ENCODE assay signal across 12 cellular contexts in genomic region chr1:168623003-168623828, GRCh38. TPM values are rescaled to one million over a fixed set of nuclear protein-coding genes. Genes with fewer than 3 reads are reported as not detected.
DNase-seq lines count a peak whose midpoint lies in the region; ATAC-seq, FAIRE-seq and TF ChIP-seq lines count a peak whose summit lies in the region.
"Had no signal": no experiment of that assay in that cellular context is flagged by ENCODE, and none has a peak within 500 bp of the region (broad histone marks: within the 10 kb centered on the region; RNA-seq: fewer than 3 reads in every experiment).

No MANE protein-coding gene starts in this region.

- H3K4me1 ChIP-seq in K562 (replicated peaks in 1 of 2; ENCODE audit: control insufficient read depth in 2 of 2, insufficient read depth in 2 of 2, low read length in 2 of 2) (no peaks in the 10 kb centered on the region), mesenchymal stem cell (ENCODE audit: control insufficient read depth, insufficient read depth, low read depth, low read length) (no peaks in the 10 kb centered on the region)
- H3K4me1 ChIP-seq: parathyroid adenoma had no signal

- H2AFZ ChIP-seq in K562 (ENCODE audit: low read depth, low read length) (peak overlapping the region; percentile 44; the same call in 1 of the 2 replicates), mesenchymal stem cell (ENCODE audit: low read depth, low read length) (no peak overlapping the region)
- H2AFZ ChIP-seq: parathyroid adenoma had no signal

- H2AK5ac ChIP-seq in mesenchymal stem cell (ENCODE audit: low read length, severe bottlenecking) = no peak overlapping the region

- POLR2A ChIA-PET in K562 (lab: Yijun Ruan, JAX) = interaction anchor here (0.5 to 0.6 kb wide), 2 partner anchors 16 to 1110 kb away, joined by 3 to 4 read pairs; no protein-coding TSS in a partner anchor

- no TSS peak for BruUV-seq in K562 (replicated peaks; lab: Mats Ljungman, UMichigan)

- no peaks in the 10 kb centered on the region for H3K9me3 ChIP-seq in K562 (replicated peaks; ENCODE audit: control insufficient read depth, insufficient read depth, low read depth, low read length)
- no peaks in the 10 kb centered on the region for H3K9me3 ChIP-seq in mesenchymal stem cell (ENCODE audit: control insufficient read depth, low read length)

- H4K8ac ChIP-seq in mesenchymal stem cell (ENCODE audit: low read length) = no peak overlapping the region

- H3K18ac ChIP-seq in mesenchymal stem cell (ENCODE audit: low read depth in 1 of 2, low read length in 2 of 2) = no peak overlapping the region

- H4K91ac ChIP-seq in mesenchymal stem cell (ENCODE audit: low read length) = no peak overlapping the region

- H3K4me2 ChIP-seq in K562 (ENCODE audit: insufficient read depth, low read length) (no peak overlapping the region), mesenchymal stem cell (ENCODE audit: low read length, poor library complexity, severe bottlenecking) (no peak overlapping the region)

- no peak overlapping the region for H3K4ac ChIP-seq in mesenchymal stem cell (ENCODE audit: low read depth in 1 of 2, low read length in 2 of 2)

- no peak overlapping the region for H2BK5ac ChIP-seq in mesenchymal stem cell (ENCODE audit: low read depth, low read length, poor library complexity, severe bottlenecking)

- no peak overlapping the region for H3K14ac ChIP-seq in mesenchymal stem cell (ENCODE audit: low read length in 2 of 2)

- whole genome bisulfite sequencing in K562 (ENCODE audit: insufficient coverage, low coverage, missing lambda C conversion rate) = 3% methylated on average over 8 of the region's 8 CpGs
- WGBS in mesenchymal stem cell = 69% methylated on average over 7 of the region's 8 CpGs

- H3K9ac ChIP-seq in K562 (ENCODE audit: insufficient read depth in 1 of 2, low read depth in 2 of 2, low read length in 2 of 2) (no peak overlapping the region), mesenchymal stem cell (ENCODE audit: low read length) (no peak overlapping the region)
- H3K9ac ChIP-seq: parathyroid adenoma had no signal

- peaks cover 0 to 7% of the 10 kb centered on the region in 2 experiments; a peak in 1 of 5 replicates for H3K27me3 ChIP-seq in K562 (ENCODE audit: control insufficient read depth in 2 of 2, insufficient read depth in 2 of 2, low read length in 2 of 2)
- H3K27me3 ChIP-seq in mesenchymal stem cell (ENCODE audit: control insufficient read depth in 1 of 2, insufficient read depth in 1 of 2, low read length in 2 of 2) = peaks cover 0 to 6% of the 10 kb centered on the region in 2 experiments

- H2BK120ac ChIP-seq in mesenchymal stem cell (ENCODE audit: low read depth, low read length) = no peak overlapping the region

- H3K79me1 ChIP-seq in mesenchymal stem cell (replicated peaks; ENCODE audit: low read length, poor library complexity, severe bottlenecking) = no peaks in the 10 kb centered on the region

- intact Hi-C loops in K562 (cut with micrococcal nuclease) = no loop called here

- H3K36me3 ChIP-seq in K562 (ENCODE audit: control insufficient read depth, insufficient read depth, low read length) = no peaks in the 10 kb centered on the region
- no peaks in the 10 kb centered on the region for H3K36me3 ChIP-seq in mesenchymal stem cell (ENCODE audit: control insufficient read depth in 1 of 2, insufficient read depth in 2 of 2, low read depth in 1 of 2, low read length in 2 of 2)

- ATAC-seq in K562 = peak; percentile 86
- ATAC-seq: activated T-cell treated with anti-CD3 and anti-CD28 coated beads, Interleukin-2, amount 50 U/mL, for 4 hours had no signal

- H3K23ac ChIP-seq in mesenchymal stem cell (ENCODE audit: low read length in 2 of 2) = no peak overlapping the region

- FAIRE-seq in K562 (lab: Jason Lieb, UNC) = peak; percentile 64
- FAIRE-seq: D721Med had no signal

- peak overlapping the region in 1 of 2 experiments; percentile 38 for H2BK12ac ChIP-seq in mesenchymal stem cell (ENCODE audit: low read length in 2 of 2)

- TF ChIP-seq RAD21 in K562 (CRISPR knock-in tag; conservative IDR thresholded peaks at IDR 0.05 in 1 of 2, IDR thresholded peaks at IDR 0.05 in 1 of 2) = peak in 1 of 2 experiments; percentile 23; a peak in 1 of 4 replicates

- TF ChIP-seq POLR2A in NB4 (IDR thresholded peaks at IDR 0.05; ENCODE audit: extremely low read depth, insufficient read length) (no peak), K562 (conservative IDR thresholded peaks at IDR 0.05) (no peak)

- in situ Hi-C loops in K562 (cut with MboI) = loop anchor here (25.0 kb wide), 1 partner anchor 739 kb away; the partner anchor contains the start of genes BLZF1 and NME7

- H4K20me1 ChIP-seq in K562 (replicated peaks; ENCODE audit: control insufficient read depth, insufficient read depth, low read length) = no peaks in the 10 kb centered on the region

- TF ChIP-seq EP300 in K562 (IDR thresholded peaks at IDR 0.05; ENCODE audit: low read length) = no peak

- no peak overlapping the region for H3K4me3 ChIP-seq in NB4 (ENCODE audit: low read depth, low read length)
- H3K4me3 ChIP-seq in K562 = no peak overlapping the region
- H3K4me3 ChIP-seq in mesenchymal stem cell (ENCODE audit: insufficient read depth in 1 of 2, low read depth in 1 of 2, low read length in 2 of 2) = no peak overlapping the region

- no peaks in the 10 kb centered on the region for H3K79me2 ChIP-seq in K562 (ENCODE audit: control insufficient read depth, insufficient read depth, low read length)
- H3K79me2 ChIP-seq: parathyroid adenoma had no signal

- DNase-seq in COLO829 (ENCODE audit: low spot score) (peak; percentile 7), NB4 (ENCODE audit: low read depth) (peak; percentile 67), K562 (ENCODE audit: extremely low read depth in 1 of 4, low spot score in 3 of 4) (peak in 2 of 4 experiments; percentile 22 to 58), mesenchymal stem cell (peak; percentile 92), dermis blood vessel endothelial cell (no peak), DMS153 (lab: John Stamatoyannopoulos, UW) (no peak), SKM-1 (lab: John Stamatoyannopoulos, UW; ENCODE audit: unreplicated experiment) (no peak)
- DNase-seq in activated CD8-positive, alpha-beta memory T cell treated with anti-CD3 and anti-CD28 coated beads for 24 hours = no peak
- DNase-seq: activated T-cell treated with anti-CD3 and anti-CD28 coated beads, Interleukin-2, amount 50 U/mL, for 4 hours; erythroblast had no signal

- CTCF ChIA-PET in K562 (lab: Yijun Ruan, JAX; ENCODE audit: low intra/inter-chr PET ratio) = no interaction called here

- H2BK15ac ChIP-seq in mesenchymal stem cell (ENCODE audit: low read depth, poor library complexity, severe bottlenecking) = no peak overlapping the region

- TF ChIP-seq CTCF in NB4 (IDR thresholded peaks at IDR 0.05; ENCODE audit: low read depth, low read length) (no peak), K562 (IDR thresholded peaks at IDR 0.05 in 2 of 3, conservative IDR thresholded peaks at IDR 0.05 in 1 of 3; ENCODE audit: insufficient read depth in 2 of 3, low read depth in 1 of 3, low read length in 3 of 3) (0 out of 6 replicates have a peak, but pooled peaks of 1 of the 3 experiments have one; percentile 18)

- H3K9me1 ChIP-seq in K562 (ENCODE audit: control insufficient read depth, insufficient read depth, low read length) = no peaks in the 10 kb centered on the region

- H3K27ac ChIP-seq in K562 (ENCODE audit: extremely low read depth, low read depth, low read length) = no peak overlapping the region
- peak overlapping the region; percentile 25 for H3K27ac ChIP-seq in mesenchymal stem cell (ENCODE audit: low read length, poor library complexity, severe bottlenecking)
- H3K27ac ChIP-seq: parathyroid adenoma had no signal

TF ChIP-seq in K562, 482 proteins besides CTCF, POLR2A, EP300 and RAD21 (continues in another document):
- TF ChIP-seq SREBF1 (IDR thresholded peaks at IDR 0.05; ENCODE audit: borderline replicate concordance, low read depth, low read length) = no peak
- TF ChIP-seq FOSL1 (tag; conservative IDR thresholded peaks at IDR 0.05) = peak; percentile 89
- peak; percentile 42; the same call in 1 of the 2 replicates for TF ChIP-seq JUN (IDR thresholded peaks at IDR 0.05; ENCODE audit: borderline replicate concordance, low read depth, low read length)
- TF ChIP-seq JUN (CRISPR knock-in tag; IDR thresholded peaks at IDR 0.05; ENCODE audit: borderline replicate concordance) = no peak
- TF ChIP-seq ZNF316 (IDR thresholded peaks at IDR 0.05) = peak; percentile 64; the same call in 1 of the 2 replicates
- peak; percentile 67 for TF ChIP-seq ESRRA (IDR thresholded peaks at IDR 0.05; ENCODE audit: borderline replicate concordance, low read depth)
- TF ChIP-seq ATF3 (IDR thresholded peaks at IDR 0.05) = peak; percentile 89
- no peak for TF ChIP-seq ATF3 (CRISPR knock-in tag; conservative IDR thresholded peaks at IDR 0.05)
- peak; percentile 30; the same call in 1 of the 2 replicates for TF ChIP-seq SMARCE1 (IDR thresholded peaks at IDR 0.05)

RNA-seq across cellular contexts. Expression of gene XCL1, which starts 46.8 kb away (rescaled TPM):
- total RNA-seq in K562 (2011; cell fraction: chromatin; rRNA removed; ENCODE audit: low replicate concordance) = not detected in 2 replicates
- total RNA-seq in K562 (2011; cell fraction: nucleolus; rRNA removed) = not detected in 2 replicates
- total RNA-seq in K562 (2011; cell fraction: nucleoplasm; rRNA removed) = 0.29 TPM in 1 of 2 replicates, not detected in the other
- total RNA-seq in K562 (2014; rRNA removed) (not detected in 2 replicates), K562 (2014; rRNA removed; fragmentation: Illumina TruSeq; extraction: Trizol) (not detected in 2 replicates), K562 (2015; rRNA removed; fragmentation: Illumina TruSeq; extraction: Trizol) (not detected in 2 replicates), K562 (2021) (not detected in 2 replicates), dermis blood vessel endothelial cell (not detected in 2 replicates)
- polyA plus RNA-seq in K562 (2011; rRNA removed) (not detected in 2 replicates), K562 (2014; fragmentation: Illumina TruSeq; extraction: Trizol) (0.09 TPM in 1 of 2 replicates, not detected in the other), K562 (2014; fragmentation: Nextera tagmentation; extraction: Ambion mirVana) (under 1 TPM; 0.06 TPM), K562 (2014; rRNA removed) (not detected in 2 replicates)
- polyA plus RNA-seq in K562 (2011; cell fraction: cytosol; rRNA removed) = not detected in 2 replicates
- 1.7 TPM in 1 of 2 replicates, not detected in the other for polyA plus RNA-seq in K562 (2011; cell fraction: nucleus; rRNA removed)
- 0.14 TPM in 1 of 2 replicates, not detected in the other for polyA plus RNA-seq in K562 (2012)
- polyA minus RNA-seq in K562 (2011; rRNA and poly(A)+ RNA removed) = 0.18 TPM in 1 of 2 replicates, not detected in the other
- not detected in 2 replicates for polyA minus RNA-seq in K562 (2011; cell fraction: cytosol; rRNA and poly(A)+ RNA removed)
- polyA minus RNA-seq in K562 (2011; cell fraction: nucleus; rRNA and poly(A)+ RNA removed) = not detected in 2 replicates
- not detected for polyA plus RNA-seq in mesenchymal stem cell (2013, experiment 1 of 2)
- not detected for polyA plus RNA-seq in mesenchymal stem cell (2013, experiment 2 of 2)

Comparison
In these comparisons a context has a peak if more than half of its experiments do, and no peak if none do; other contexts are left out.
1. DNase-seq: peak in COLO829 (single experiment), NB4 (single experiment) and mesenchymal stem cell (single experiment); none in dermis blood vessel endothelial cell (single experiment), DMS153 (single experiment), activated CD8-positive, alpha-beta memory T cell treated with anti-CD3 and anti-CD28 coated beads for 24 hours (single experiment) and SKM-1 (single experiment).